Comparison of ENCODE assay signal across 8 cellular contexts in the genomic region with DNA sequence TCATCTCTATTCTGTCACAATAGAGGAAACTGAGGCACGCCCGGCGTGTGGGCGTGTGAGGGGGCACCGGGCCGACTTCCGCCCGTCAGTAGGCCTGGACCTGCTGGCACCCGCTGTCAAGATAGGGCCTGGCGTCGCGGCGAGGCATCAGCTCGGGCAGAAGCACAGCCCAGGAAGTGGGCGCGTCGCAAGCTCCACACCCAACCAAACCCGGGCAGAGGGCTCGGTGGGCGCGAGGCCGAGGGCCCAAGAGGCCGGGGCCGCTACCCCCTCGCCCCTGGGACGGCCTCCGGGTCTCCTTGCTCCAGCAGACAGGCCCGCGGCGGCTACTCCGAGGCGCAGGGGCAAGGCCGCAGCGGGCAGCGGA.
DNase-seq lines count a peak whose midpoint lies in the region; ATAC-seq, FAIRE-seq and TF ChIP-seq lines count a peak whose summit lies in the region.

No MANE protein-coding gene starts in this region.

- H3K27me3 Mint-ChIP-seq in activated CD4-positive, alpha-beta T cell treated with anti-CD3 and anti-CD28 coated beads for 36 hours = no peaks in the 10 kb centered on the region
- peaks cover 9% of the 10 kb centered on the region for H3K27me3 Mint-ChIP-seq in activated CD8-positive, alpha-beta T cell treated with anti-CD3 and anti-CD28 coated beads, Interleukin-2, amount 10 ng/mL, durations not matched to agents 7 days and 5 days (ENCODE audit: low read depth)

- ATAC-seq in activated CD4-positive, alpha-beta T cell treated with anti-CD3 and anti-CD28 coated beads for 36 hours = peak; percentile 31
- peak; percentile 34 for ATAC-seq in HG02981 (IDR thresholded peaks at IDR 0.05; ENCODE audit: unreplicated experiment)
- ATAC-seq in activated CD8-positive, alpha-beta T cell treated with anti-CD3 and anti-CD28 coated beads, Interleukin-2, amount 10 ng/mL, durations not matched to agents 7 days and 5 days = peak; percentile 43
- peak in 3 of 4 donors; percentile 14 to 66 (median 49) for ATAC-seq in heart left ventricle

- peak overlapping the region; percentile 76 for H3K27ac Mint-ChIP-seq in activated CD4-positive, alpha-beta T cell treated with anti-CD3 and anti-CD28 coated beads for 36 hours
- peak overlapping the region; percentile 95 for H3K27ac Mint-ChIP-seq in activated CD8-positive, alpha-beta T cell treated with anti-CD3 and anti-CD28 coated beads, Interleukin-2, amount 10 ng/mL, durations not matched to agents 7 days and 5 days

- H3K9me3 ChIP-seq in heart left ventricle (no peaks in the 10 kb centered on the region), small intestine (ENCODE audit: control insufficient read depth, low read depth) (no peaks in the 10 kb centered on the region), WERI-Rb-1 (ENCODE audit: severe bottlenecking) (no peaks in the 10 kb centered on the region)

- DNase-seq in activated CD4-positive, alpha-beta T cell treated with anti-CD3 and anti-CD28 coated beads for 36 hours = peak; percentile 66
- DNase-seq in activated CD4-positive, alpha-beta T cell treated with anti-CD3 and anti-CD28 coated beads, Interleukin-2, amount 50 U/mL, for 4 hours = no peak
- DNase-seq in activated CD8-positive, alpha-beta T cell treated with anti-CD3 and anti-CD28 coated beads, Interleukin-2, amount 10 ng/mL, durations not matched to agents 7 days and 5 days = no peak
- DNase-seq in heart left ventricle (no peak), small intestine (no peak), WERI-Rb-1 (no peak)
- DNase-seq in activated effector memory CD4-positive, alpha-beta T cell treated with anti-CD3 and anti-CD28 coated beads, Interleukin-2, amount 50 U/mL, for 16 hours = no peak

- intact Hi-C loops in activated CD4-positive, alpha-beta T cell treated with anti-CD3 and anti-CD28 coated beads for 36 hours (cut with DNase I, micrococcal nuclease) = loop anchor here (2.0 to 10.0 kb wide), 15 partner anchors 69 to 942 kb away; a partner anchor contains a TSS
- intact Hi-C loops in heart left ventricle (cut with DNase I) = loop anchor here in 8 of 10 donors (2.0 to 10.0 kb wide), 14 partner anchors 92 to 551 kb away; a partner anchor contains a TSS

- POLR2A ChIA-PET in activated CD4-positive, alpha-beta T cell treated with anti-CD3 and anti-CD28 coated beads for 36 hours (lab: Charles Lee) = interaction anchor here (0.6 to 1.0 kb wide), 5 partner anchors 40 to 521 kb away, joined by 3 read pairs; a partner anchor contains a TSS
- POLR2A ChIA-PET in activated CD8-positive, alpha-beta T cell treated with anti-CD3 and anti-CD28 coated beads, Interleukin-2, amount 10 ng/mL, durations not matched to agents 7 days and 5 days (lab: Charles Lee) = interaction anchor here (0.6 to 2.5 kb wide), 22 partner anchors 10 to 433 kb away, joined by 3 to 17 read pairs (median 5); a partner anchor contains a TSS

- CTCF ChIA-PET in activated CD4-positive, alpha-beta T cell treated with anti-CD3 and anti-CD28 coated beads for 36 hours (lab: Charles Lee) = interaction anchor here (0.7 to 1.0 kb wide), 4 partner anchors 117 to 551 kb away, joined by 3 to 5 read pairs (median 4); no protein-coding TSS in a partner anchor
- CTCF ChIA-PET in activated CD8-positive, alpha-beta T cell treated with anti-CD3 and anti-CD28 coated beads, Interleukin-2, amount 10 ng/mL, durations not matched to agents 7 days and 5 days (lab: Charles Lee) = interaction anchor here (0.9 to 1.9 kb wide), 8 partner anchors 17 to 552 kb away, joined by 3 to 6 read pairs (median 3); a partner anchor contains a TSS

- H3K27me3 ChIP-seq in heart left ventricle = peaks cover 0 to 5% (median 0%) of the 10 kb centered on the region in 9 donors
- H3K27me3 ChIP-seq in small intestine (ENCODE audit: control insufficient read depth in 2 of 2, insufficient read depth in 2 of 2, low read length in 2 of 2) = no peaks in the 10 kb centered on the region
- no peaks in the 10 kb centered on the region for H3K27me3 ChIP-seq in WERI-Rb-1 (ENCODE audit: insufficient read depth, low read depth, severe bottlenecking)

- TF ChIP-seq POLR2A in heart left ventricle (IDR thresholded peaks at IDR 0.05) = no peak

- 5 to 9% (median 7%) methylated on average over 7 to 35 of the region's 35 CpGs for WGBS in heart left ventricle, 4 donors
- 5 to 9% (median 8%) methylated on average over 27 to 35 of the region's 35 CpGs for WGBS in small intestine, 3 donors

- H3K36me3 ChIP-seq in heart left ventricle = no peaks in the 10 kb centered on the region
- no peaks in the 10 kb centered on the region for H3K36me3 ChIP-seq in small intestine (ENCODE audit: control insufficient read depth in 2 of 2, insufficient read depth in 2 of 2, low read length in 2 of 2)
- H3K36me3 ChIP-seq in WERI-Rb-1 = no peaks in the 10 kb centered on the region

- H3K4me3 Mint-ChIP-seq in activated CD4-positive, alpha-beta T cell treated with anti-CD3 and anti-CD28 coated beads for 36 hours = peak overlapping the region; percentile 90
- H3K4me3 Mint-ChIP-seq in activated CD8-positive, alpha-beta T cell treated with anti-CD3 and anti-CD28 coated beads, Interleukin-2, amount 10 ng/mL, durations not matched to agents 7 days and 5 days = peak overlapping the region; percentile 89

- H3K27ac ChIP-seq in heart left ventricle = peak overlapping the region; percentile 78 to 98 (median 95)
- H3K27ac ChIP-seq in small intestine (ENCODE audit: low read depth in 1 of 2, low read length in 1 of 2) = peak overlapping the region; percentile 91 to 99
- no peak overlapping the region for H3K27ac ChIP-seq in WERI-Rb-1

- TF ChIP-seq CTCF in heart left ventricle (IDR thresholded peaks at IDR 0.05) (peak in 1 of 12 donors; percentile 5), WERI-Rb-1 (IDR thresholded peaks at IDR 0.05; ENCODE audit: low read depth, low read length) (no peak)

- H3K4me3 ChIP-seq in heart left ventricle = peak overlapping the region; percentile 54 to 88 (median 76)
- H3K4me3 ChIP-seq in small intestine (ENCODE audit: low read depth in 1 of 2, low read length in 2 of 2) = peak overlapping the region; percentile 53 to 77
- H3K4me3 ChIP-seq in WERI-Rb-1 (ENCODE audit: low read depth, low read length) = no peak overlapping the region

- no peak for FAIRE-seq in small intestine (lab: Jason Lieb, UNC)

- H3K4me1 Mint-ChIP-seq in activated CD4-positive, alpha-beta T cell treated with anti-CD3 and anti-CD28 coated beads for 36 hours = peaks cover 53% of the 10 kb centered on the region
- H3K4me1 Mint-ChIP-seq in activated CD8-positive, alpha-beta T cell treated with anti-CD3 and anti-CD28 coated beads, Interleukin-2, amount 10 ng/mL, durations not matched to agents 7 days and 5 days (ENCODE audit: low read depth) = peaks cover 37% of the 10 kb centered on the region

- H3K9me3 Mint-ChIP-seq in activated CD4-positive, alpha-beta T cell treated with anti-CD3 and anti-CD28 coated beads for 36 hours (ENCODE audit: low read depth) = no peaks in the 10 kb centered on the region
- no peaks in the 10 kb centered on the region for H3K9me3 Mint-ChIP-seq in activated CD8-positive, alpha-beta T cell treated with anti-CD3 and anti-CD28 coated beads, Interleukin-2, amount 10 ng/mL, durations not matched to agents 7 days and 5 days (ENCODE audit: insufficient read depth)

- H3K4me1 ChIP-seq in heart left ventricle (peaks cover 0 to 30% (median 15%) of the 10 kb centered on the region in 12 donors), small intestine (ENCODE audit: control insufficient read depth in 2 of 2, insufficient read depth in 1 of 2, low read depth in 1 of 2, low read length in 1 of 2) (peaks cover 0 to 4% of the 10 kb centered on the region in 2 donors)

- no peaks in the 10 kb centered on the region for H3K36me3 Mint-ChIP-seq in activated CD4-positive, alpha-beta T cell treated with anti-CD3 and anti-CD28 coated beads for 36 hours (ENCODE audit: low read depth)
- peaks cover 6% of the 10 kb centered on the region for H3K36me3 Mint-ChIP-seq in activated CD8-positive, alpha-beta T cell treated with anti-CD3 and anti-CD28 coated beads, Interleukin-2, amount 10 ng/mL, durations not matched to agents 7 days and 5 days (ENCODE audit: low read depth)
